ENCODE assay signal across 20 cellular contexts in genomic region chr1:94617957-94618739, GRCh38.
DNase-seq lines count a peak whose midpoint lies in the region; ATAC-seq and TF ChIP-seq lines count a peak whose summit lies in the region.
"Had no signal": no experiment of that assay in that cellular context is flagged by ENCODE, and none has a peak within 500 bp of the region (broad histone marks: within the 10 kb centered on the region; RNA-seq: fewer than 3 reads in every experiment).

No MANE protein-coding gene starts in this region.

- no peaks in the 10 kb centered on the region for H4K20me1 ChIP-seq in mammary epithelial cell (ENCODE audit: insufficient read depth, low read length)

- H3K4me2 ChIP-seq in mammary epithelial cell (ENCODE audit: insufficient read depth, low read depth, low read length) = peak overlapping the region; percentile 27

- H3K9me3 ChIP-seq in mammary epithelial cell (replicated peaks; ENCODE audit: insufficient read depth, low read length) (peaks cover 11% of the 10 kb centered on the region), psoas muscle (no peaks in the 10 kb centered on the region)

- no peak for TF ChIP-seq CTCF in mammary epithelial cell (conservative IDR thresholded peaks at IDR 0.05 in 1 of 2, IDR thresholded peaks at IDR 0.05 in 1 of 2; ENCODE audit: extremely low read depth in 1 of 2, insufficient read depth in 1 of 2, low read depth in 1 of 2, low read length in 2 of 2)
- TF ChIP-seq CTCF in MCF 10A (IDR thresholded peaks at IDR 0.05; ENCODE audit: unreplicated experiment) = no peak
- no peak for TF ChIP-seq CTCF in psoas muscle (IDR thresholded peaks at IDR 0.05)

- no peak overlapping the region for H2AFZ ChIP-seq in mammary epithelial cell (ENCODE audit: low read depth, low read length)

- no peak overlapping the region for H3K9ac ChIP-seq in mammary epithelial cell (ENCODE audit: insufficient read depth, low read length)

- no peaks in the 10 kb centered on the region for H3K27me3 Mint-ChIP-seq in MCF 10A (ENCODE audit: insufficient read depth, unreplicated experiment)

- H3K27me3 ChIP-seq in mammary epithelial cell (ENCODE audit: insufficient read depth, low read length) (no peaks in the 10 kb centered on the region), psoas muscle (ENCODE audit: insufficient read depth in 3 of 3, low read length in 2 of 3) (no peaks in the 10 kb centered on the region)

- no peaks in the 10 kb centered on the region for H3K9me3 Mint-ChIP-seq in MCF 10A (ENCODE audit: unreplicated experiment)

- H3K4me3 Mint-ChIP-seq in MCF 10A (ENCODE audit: unreplicated experiment) = no peak overlapping the region
- H3K4me3 Mint-ChIP-seq: CD4-positive, alpha-beta memory T cell had no signal

- H3K4me3 ChIP-seq in mammary epithelial cell (replicated peaks in 1 of 3; ENCODE audit: insufficient read depth in 1 of 3, low read depth in 2 of 3, low read length in 3 of 3) = no peak overlapping the region
- no peak overlapping the region for H3K4me3 ChIP-seq in psoas muscle

- POLR2A ChIA-PET in MCF 10A (lab: Yijun Ruan, JAX) = interaction anchor here (0.6 to 1.4 kb wide), 2 partner anchors 19 to 38 kb away, joined by 3 to 5 read pairs; no protein-coding TSS in a partner anchor

- peak overlapping the region; percentile 70 for H3K27ac ChIP-seq in mammary epithelial cell (ENCODE audit: insufficient read depth, low read depth, low read length)
- H3K27ac ChIP-seq in epithelial cell of prostate = peak overlapping the region; percentile 100
- H3K27ac ChIP-seq in psoas muscle = no peak overlapping the region

- no peaks in the 10 kb centered on the region for H3K36me3 Mint-ChIP-seq in MCF 10A (ENCODE audit: insufficient read depth, unreplicated experiment)
- H3K36me3 Mint-ChIP-seq: CD4-positive, alpha-beta memory T cell had no signal

- CTCF ChIA-PET in mammary epithelial cell (lab: Charles Lee; ENCODE audit: low non-redundant PET) (no interaction called here), MCF 10A (lab: Yijun Ruan, JAX) (interaction anchor here (0.6 to 1.8 kb wide), 4 partner anchors 10 to 143 kb away, joined by 3 to 6 read pairs (median 4); partner anchors contain the start of gene F3)

- dilution Hi-C loops in mammary epithelial cell (cut with HindIII; ENCODE audit: low sequenced_read_pairs) = no loop called here

- WGBS in mammary epithelial cell (ENCODE audit: low coverage, missing lambda C conversion rate) = 94% methylated on average over 13 of the region's 13 CpGs
- 90 to 93% (median 91%) methylated on average over 13 of the region's 13 CpGs for WGBS in psoas muscle, 3 donors

- no peak overlapping the region for H3K27ac Mint-ChIP-seq in MCF 10A (ENCODE audit: low read depth, unreplicated experiment)
- H3K27ac Mint-ChIP-seq: CD4-positive, alpha-beta memory T cell had no signal

- H3K4me1 ChIP-seq in mammary epithelial cell (ENCODE audit: insufficient read depth, low read length) = peaks cover 57% of the 10 kb centered on the region
- H3K4me1 ChIP-seq in psoas muscle = no peaks in the 10 kb centered on the region

- no peak for DNase-seq in mammary epithelial cell
- DNase-seq in MCF 10A (ENCODE audit: unreplicated experiment) = no peak
- no peak for DNase-seq in epithelial cell of prostate (ENCODE audit: low read depth, low spot score)
- no peak for DNase-seq in dedifferentiated amniotic fluid mesenchymal stem cell (ENCODE audit: extremely low spot score)
- DNase-seq in psoas muscle = no peak
- DNase-seq in SHP77 (lab: John Stamatoyannopoulos, UW) = no peak
- DNase-seq: 8988T; CD4-positive, alpha-beta memory T cell; GOT3; Kasumi-1; MM.1S; NCI-H1092; NCI-H1436 treated with DMSO at 0.1 percent for 48 hours; NCI-H2081 treated with DMSO at 0.1 percent for 48 hours; NCI-H510A; NCI-H774; OCI-M1; RPMI8226 had no signal

- ATAC-seq in HG03457 (IDR thresholded peaks at IDR 0.05; ENCODE audit: unreplicated experiment) (no peak), psoas muscle (no peak)

- H3K79me2 ChIP-seq in mammary epithelial cell (ENCODE audit: insufficient read depth, low read length) = no peaks in the 10 kb centered on the region

- in situ Hi-C loops in mammary epithelial cell (cut with MboI; ENCODE audit: low sequenced_read_pairs in 2 of 2) = no loop called here

- peaks cover 45% of the 10 kb centered on the region for H3K4me1 Mint-ChIP-seq in MCF 10A (ENCODE audit: insufficient read depth, unreplicated experiment)
- H3K4me1 Mint-ChIP-seq: CD4-positive, alpha-beta memory T cell had no signal

- intact Hi-C loops in mammary epithelial cell (cut with micrococcal nuclease) (no loop called here), MCF 10A (cut with micrococcal nuclease) (no loop called here), psoas muscle (cut with DNase I) (no loop called here)

- H3K36me3 ChIP-seq in mammary epithelial cell (ENCODE audit: insufficient read depth, low read length) = no peaks in the 10 kb centered on the region
- H3K36me3 ChIP-seq in psoas muscle (ENCODE audit: insufficient read depth in 1 of 2, low read depth in 1 of 2) = no peaks in the 10 kb centered on the region

- no TSS peak for BruUV-seq in mammary epithelial cell (replicated peaks; lab: Mats Ljungman, UMichigan)
- BruUV-seq in MCF 10A (replicated peaks; lab: Mats Ljungman, UMichigan) = no TSS peak

TF ChIP-seq in PFSK-1, 5 proteins besides CTCF, POLR2A, EP300 and RAD21:
- TF ChIP-seq REST (IDR thresholded peaks at IDR 0.05; ENCODE audit: insufficient read depth in 1 of 2, low read depth in 2 of 2, low read length in 2 of 2) (peak; percentile 64 to 86; a peak in 3 of 4 replicates), SIN3A (IDR thresholded peaks at IDR 0.05; ENCODE audit: borderline replicate concordance, insufficient read depth, low read length) (no peak)
